27 cellular contexts compared by ENCODE assay signal in genomic region chr4:23594125-23594524, GRCh38.
A peak's percentile ranks its signal among the peaks of the same experiment; 100 is the strongest.
DNase-seq lines count a peak whose midpoint lies in the region; TF ChIP-seq lines count a peak whose summit lies in the region.
"Had no signal": no experiment of that assay in that cellular context is flagged by ENCODE, and none has a peak within 500 bp of the region (broad histone marks: within the 10 kb centered on the region; RNA-seq: fewer than 3 reads in every experiment).

No MANE protein-coding gene starts in this region.

- H4K20me1 ChIP-seq in neural cell (ENCODE audit: insufficient read depth) = no peaks in the 10 kb centered on the region
- H4K20me1 ChIP-seq: BLaER1; BLaER1 treated with 17β-estradiol and CSF1 and Interleukin-3, amounts not matched to agents 10 nM and 100 nM had no signal

- no peak overlapping the region for H3K4me3 ChIP-seq in neural cell (ENCODE audit: low read length)
- H3K4me3 ChIP-seq: A549; BLaER1; BLaER1 treated with 17β-estradiol and CSF1 and Interleukin-3, amounts not matched to agents 10 nM and 100 nM had no signal

- H3K27me3 ChIP-seq in neural cell (ENCODE audit: insufficient read depth, low read depth, low read length) = no peaks in the 10 kb centered on the region
- H3K27me3 ChIP-seq: BE2C; BLaER1; BLaER1 treated with 17β-estradiol and CSF1 and Interleukin-3, amounts not matched to agents 10 nM and 100 nM had no signal

- H3F3A ChIP-seq in neural cell (ENCODE audit: insufficient read depth, low read length, poor library complexity, severe bottlenecking) = no peaks in the 10 kb centered on the region

- H3K79me2 ChIP-seq in neural cell (replicated peaks; ENCODE audit: insufficient read depth, low read length) = no peaks in the 10 kb centered on the region

- TF ChIP-seq EP300 in neural cell (conservative IDR thresholded peaks at IDR 0.05; ENCODE audit: poor library complexity, severe bottlenecking) = peak; percentile 98

- no peak overlapping the region for H3K4me2 ChIP-seq in neural cell (ENCODE audit: low read length)
- H3K4me2 ChIP-seq: A549; BLaER1; BLaER1 treated with 17β-estradiol and CSF1 and Interleukin-3, amounts not matched to agents 10 nM and 100 nM had no signal

- TF ChIP-seq RAD21 in neural cell (conservative IDR thresholded peaks at IDR 0.05) = peak; percentile 19

- H3K36me3 ChIP-seq in neural cell (ENCODE audit: insufficient read depth, low read length) = no peaks in the 10 kb centered on the region
- H3K36me3 ChIP-seq: BE2C; BLaER1; BLaER1 treated with 17β-estradiol and CSF1 and Interleukin-3, amounts not matched to agents 10 nM and 100 nM had no signal

- H3K9me2 ChIP-seq in neural cell (ENCODE audit: insufficient read depth, low read length) = no peaks in the 10 kb centered on the region

- TF ChIP-seq CTCF in neural cell (IDR thresholded peaks at IDR 0.05; ENCODE audit: poor library complexity, severe bottlenecking) = no peak

- H2AFZ ChIP-seq in neural cell (ENCODE audit: low read depth, low read length) = no peak overlapping the region

- H3K9ac ChIP-seq in neural cell (ENCODE audit: low read length) = no peak overlapping the region
- H3K9ac ChIP-seq: BLaER1; BLaER1 treated with 17β-estradiol and CSF1 and Interleukin-3, amounts not matched to agents 10 nM and 100 nM had no signal

- H3K9me3 ChIP-seq in neural cell (ENCODE audit: low read length) = no peaks in the 10 kb centered on the region
- H3K9me3 ChIP-seq: A549, BE2C, Caco-2 had no signal

- DNase-seq in stimulated activated naive CD4-positive, alpha-beta T cell (lab: John Stamatoyannopoulos, UW) = no peak
- DNase-seq: 8988T; ACHN; AML-193; BE2C; C1 segment of cervical spinal cord; Caco-2; Calu3; CD4-positive, alpha-beta memory T cell; CD4-positive, alpha-beta T cell; CD4-positive, CD25-positive, alpha-beta regulatory T cell; CD8-positive, alpha-beta memory T cell; CD8-positive, alpha-beta T cell; COR-L47; DMS 273 treated with DMSO at 0.1 percent for 48 hours; DMS153; DMS53; DMS79; DMS79 treated with DMSO at 0.1 percent for 48 hours; DND-41; EL had no signal

- peak overlapping the region; percentile 73 for H3K27ac ChIP-seq in neural cell (ENCODE audit: low read length)
- H3K27ac ChIP-seq: 22Rv1; A549; BLaER1; BLaER1 treated with 17β-estradiol and CSF1 and Interleukin-3, amounts not matched to agents 10 nM and 100 nM; C4-2B had no signal

TF ChIP-seq in neural cell, 6 proteins besides CTCF, POLR2A, EP300 and RAD21:
- no peak for TF ChIP-seq EZH2 (IDR thresholded peaks at IDR 0.05; ENCODE audit: borderline replicate concordance, insufficient read depth, low read length, poor library complexity, severe bottlenecking)
- TF ChIP-seq POLR2AphosphoS5 (IDR thresholded peaks at IDR 0.05) = peak; percentile 85
